In the genomic region with DNA sequence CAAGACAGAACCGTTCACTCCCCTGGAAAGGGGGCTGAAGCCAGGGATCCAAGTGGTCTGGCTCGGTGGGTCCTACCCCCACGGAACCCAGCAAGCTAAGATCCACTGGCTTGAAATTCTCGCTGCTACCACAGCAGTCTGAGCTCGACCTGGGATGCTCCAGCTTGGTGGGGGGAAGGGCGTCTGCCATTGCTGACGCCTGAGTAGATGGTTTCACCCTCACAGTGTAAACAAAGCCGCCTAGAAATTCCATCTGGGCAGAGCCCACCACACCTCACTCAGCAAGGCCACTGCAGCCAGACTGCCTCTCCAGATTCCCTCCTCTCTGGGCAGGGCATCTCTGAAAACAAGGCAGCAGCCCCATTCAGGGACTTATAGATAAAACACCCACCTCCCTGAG, we compare ENCODE assay signal across 15 cellular contexts. TPM values are rescaled to one million over a fixed set of nuclear protein-coding genes. Genes with fewer than 3 reads are reported as not detected.
A peak's percentile ranks its signal among the peaks of the same experiment; 100 is the strongest.
DNase-seq lines count a peak whose midpoint lies in the region; ATAC-seq and TF ChIP-seq lines count a peak whose summit lies in the region.
"Had no signal": no experiment of that assay in that cellular context is flagged by ENCODE, and none has a peak within 500 bp of the region (broad histone marks: within the 10 kb centered on the region; RNA-seq: fewer than 3 reads in every experiment).

No MANE protein-coding gene starts in this region.

- no peak overlapping the region for H3K4me2 ChIP-seq in neural progenitor cell

- no peaks in the 10 kb centered on the region for H3F3A ChIP-seq in neural progenitor cell (ENCODE audit: low read depth)

- H3K9me3 Mint-ChIP-seq in WTC11 (no peaks in the 10 kb centered on the region), neural progenitor cell (peaks cover 6% of the 10 kb centered on the region)
- H3K9me3 Mint-ChIP-seq: CD4-positive, alpha-beta T cell had no signal

- CTCF ChIA-PET in WTC11 (lab: Charles Lee), result interaction anchor here (0.8 kb wide), 1 partner anchor 94 kb away, joined by 3 read pairs; no protein-coding TSS in a partner anchor

- H3K4me1 Mint-ChIP-seq in WTC11 (peaks cover 4% of the 10 kb centered on the region; the same call in 1 of the 2 replicates), neural progenitor cell (no peaks in the 10 kb centered on the region)
- H3K4me1 Mint-ChIP-seq: B cell had no signal

- H3K4me3 Mint-ChIP-seq in WTC11, result no peak overlapping the region
- no peak overlapping the region for H3K4me3 Mint-ChIP-seq in neural progenitor cell
- H3K4me3 Mint-ChIP-seq: B cell; CD4-positive, alpha-beta T cell had no signal

- no peaks in the 10 kb centered on the region for H3K79me2 ChIP-seq in neural progenitor cell (ENCODE audit: low read depth)

- TF ChIP-seq CTCF in WTC11 (IDR thresholded peaks at IDR 0.05) (no peak), neural progenitor cell (IDR thresholded peaks at IDR 0.05) (no peak)

- H3K4me1 ChIP-seq in neural progenitor cell, result no peaks in the 10 kb centered on the region

- intact Hi-C loops in Right ventricle myocardium inferior (cut with DNase I) (no loop called here), Right ventricle myocardium superior (cut with DNase I) (no loop called here)

- H3K27me3 Mint-ChIP-seq in WTC11 (ENCODE audit: low read depth) (no peaks in the 10 kb centered on the region), neural progenitor cell (ENCODE audit: insufficient read depth, low read depth) (peaks cover 3% of the 10 kb centered on the region)
- H3K27me3 Mint-ChIP-seq: B cell; CD4-positive, alpha-beta T cell had no signal

- H2AFZ ChIP-seq in neural progenitor cell (replicated peaks), result peak overlapping the region; percentile 57

- H3K9ac ChIP-seq in neural progenitor cell, result no peak overlapping the region

- no peak for ATAC-seq in Right ventricle myocardium inferior
- no peak for ATAC-seq in Right ventricle myocardium superior (ENCODE audit: poor library complexity)
- ATAC-seq in WTC11, result peak; percentile 75
- ATAC-seq in HG03045 (IDR thresholded peaks at IDR 0.05; ENCODE audit: unreplicated experiment), result no peak
- ATAC-seq: HCT116, K562 had no signal

- H3K9me3 ChIP-seq in neural progenitor cell (ENCODE audit: low read depth), result peaks cover 4% of the 10 kb centered on the region

- no peaks in the 10 kb centered on the region for H3K27me3 ChIP-seq in neural progenitor cell

- POLR2A ChIA-PET in WTC11 (lab: Charles Lee), result no interaction called here

- H3K36me3 Mint-ChIP-seq in WTC11 (no peaks in the 10 kb centered on the region), neural progenitor cell (no peaks in the 10 kb centered on the region)

- H3K4me3 ChIP-seq in neural progenitor cell, result no peak overlapping the region
- H3K4me3 ChIP-seq: K562 had no signal

- H3K27ac ChIP-seq in neural progenitor cell, result no peak overlapping the region

- H4K20me1 ChIP-seq in neural progenitor cell (ENCODE audit: low read depth), result no peaks in the 10 kb centered on the region

- H3K27ac Mint-ChIP-seq in WTC11 (no peak overlapping the region), neural progenitor cell (no peak overlapping the region)
- H3K27ac Mint-ChIP-seq: B cell; CD4-positive, alpha-beta T cell had no signal

- DNase-seq in Right ventricle myocardium inferior (ENCODE audit: missing footprints) (peak; percentile 25), Right ventricle myocardium superior (no peak), WTC11 (ENCODE audit: low spot score) (no peak), neural progenitor cell (ENCODE audit: low spot score) (no peak), NCI-H526 treated with DMSO at 0.1 percent for 48 hours (lab: John Stamatoyannopoulos, UW) (no peak)
- DNase-seq in activated CD4-positive, alpha-beta T cell treated with anti-CD3 and anti-CD28 coated beads, Interleukin-2, amount 50 U/mL, for 4 hours, result no peak
- DNase-seq: C1 segment of cervical spinal cord; Calu3; CD4-positive, alpha-beta T cell; DMS 273 treated with DMSO at 0.1 percent for 48 hours; GOT3 had no signal

- H3K36me3 ChIP-seq in neural progenitor cell, result no peaks in the 10 kb centered on the region

TF ChIP-seq in WTC11, 78 proteins besides CTCF, POLR2A, EP300 and RAD21:
- TF ChIP-seq, protein P1, sequence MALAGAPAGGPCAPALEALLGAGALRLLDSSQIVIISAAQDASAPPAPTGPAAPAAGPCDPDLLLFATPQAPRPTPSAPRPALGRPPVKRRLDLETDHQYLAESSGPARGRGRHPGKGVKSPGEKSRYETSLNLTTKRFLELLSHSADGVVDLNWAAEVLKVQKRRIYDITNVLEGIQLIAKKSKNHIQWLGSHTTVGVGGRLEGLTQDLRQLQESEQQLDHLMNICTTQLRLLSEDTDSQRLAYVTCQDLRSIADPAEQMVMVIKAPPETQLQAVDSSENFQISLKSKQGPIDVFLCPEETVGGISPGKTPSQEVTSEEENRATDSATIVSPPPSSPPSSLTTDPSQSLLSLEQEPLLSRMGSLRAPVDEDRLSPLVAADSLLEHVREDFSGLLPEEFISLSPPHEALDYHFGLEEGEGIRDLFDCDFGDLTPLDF (CRISPR knock-in tag; IDR thresholded peaks at IDR 0.05), result no peak
- TF ChIP-seq, protein P2, sequence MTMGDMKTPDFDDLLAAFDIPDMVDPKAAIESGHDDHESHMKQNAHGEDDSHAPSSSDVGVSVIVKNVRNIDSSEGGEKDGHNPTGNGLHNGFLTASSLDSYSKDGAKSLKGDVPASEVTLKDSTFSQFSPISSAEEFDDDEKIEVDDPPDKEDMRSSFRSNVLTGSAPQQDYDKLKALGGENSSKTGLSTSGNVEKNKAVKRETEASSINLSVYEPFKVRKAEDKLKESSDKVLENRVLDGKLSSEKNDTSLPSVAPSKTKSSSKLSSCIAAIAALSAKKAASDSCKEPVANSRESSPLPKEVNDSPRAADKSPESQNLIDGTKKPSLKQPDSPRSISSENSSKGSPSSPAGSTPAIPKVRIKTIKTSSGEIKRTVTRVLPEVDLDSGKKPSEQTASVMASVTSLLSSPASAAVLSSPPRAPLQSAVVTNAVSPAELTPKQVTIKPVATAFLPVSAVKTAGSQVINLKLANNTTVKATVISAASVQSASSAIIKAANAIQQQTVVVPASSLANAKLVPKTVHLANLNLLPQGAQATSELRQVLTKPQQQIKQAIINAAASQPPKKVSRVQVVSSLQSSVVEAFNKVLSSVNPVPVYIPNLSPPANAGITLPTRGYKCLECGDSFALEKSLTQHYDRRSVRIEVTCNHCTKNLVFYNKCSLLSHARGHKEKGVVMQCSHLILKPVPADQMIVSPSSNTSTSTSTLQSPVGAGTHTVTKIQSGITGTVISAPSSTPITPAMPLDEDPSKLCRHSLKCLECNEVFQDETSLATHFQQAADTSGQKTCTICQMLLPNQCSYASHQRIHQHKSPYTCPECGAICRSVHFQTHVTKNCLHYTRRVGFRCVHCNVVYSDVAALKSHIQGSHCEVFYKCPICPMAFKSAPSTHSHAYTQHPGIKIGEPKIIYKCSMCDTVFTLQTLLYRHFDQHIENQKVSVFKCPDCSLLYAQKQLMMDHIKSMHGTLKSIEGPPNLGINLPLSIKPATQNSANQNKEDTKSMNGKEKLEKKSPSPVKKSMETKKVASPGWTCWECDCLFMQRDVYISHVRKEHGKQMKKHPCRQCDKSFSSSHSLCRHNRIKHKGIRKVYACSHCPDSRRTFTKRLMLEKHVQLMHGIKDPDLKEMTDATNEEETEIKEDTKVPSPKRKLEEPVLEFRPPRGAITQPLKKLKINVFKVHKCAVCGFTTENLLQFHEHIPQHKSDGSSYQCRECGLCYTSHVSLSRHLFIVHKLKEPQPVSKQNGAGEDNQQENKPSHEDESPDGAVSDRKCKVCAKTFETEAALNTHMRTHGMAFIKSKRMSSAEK (CRISPR knock-in tag; IDR thresholded peaks at IDR 0.05; ENCODE audit: borderline replicate concordance), result no peak
- TF ChIP-seq ZBTB21 (CRISPR knock-in tag; IDR thresholded peaks at IDR 0.05; ENCODE audit: borderline replicate concordance) (no peak), ESRRA (CRISPR knock-in tag; IDR thresholded peaks at IDR 0.05; ENCODE audit: borderline replicate concordance) (no peak), ETV6 (CRISPR knock-in tag; IDR thresholded peaks at IDR 0.05) (no peak), NR1H2 (CRISPR knock-in tag; IDR thresholded peaks at IDR 0.05) (no peak), TCF7 (CRISPR knock-in tag; IDR thresholded peaks at IDR 0.05; ENCODE audit: low read depth) (no peak), ATF1 (CRISPR knock-in tag; IDR thresholded peaks at IDR 0.05) (no peak), NFATC4 (CRISPR knock-in tag; IDR thresholded peaks at IDR 0.05) (no peak), GRHL2 (CRISPR knock-in tag; IDR thresholded peaks at IDR 0.05; ENCODE audit: insufficient replicate concordance, severe bottlenecking) (no peak), SMAD3 (CRISPR knock-in tag; IDR thresholded peaks at IDR 0.05; ENCODE audit: borderline replicate concordance) (no peak), HMGA2 (CRISPR knock-in tag; IDR thresholded peaks at IDR 0.05) (no peak), NR2C2 (CRISPR knock-in tag; IDR thresholded peaks at IDR 0.05) (no peak)
- TF ChIP-seq, protein P3, sequence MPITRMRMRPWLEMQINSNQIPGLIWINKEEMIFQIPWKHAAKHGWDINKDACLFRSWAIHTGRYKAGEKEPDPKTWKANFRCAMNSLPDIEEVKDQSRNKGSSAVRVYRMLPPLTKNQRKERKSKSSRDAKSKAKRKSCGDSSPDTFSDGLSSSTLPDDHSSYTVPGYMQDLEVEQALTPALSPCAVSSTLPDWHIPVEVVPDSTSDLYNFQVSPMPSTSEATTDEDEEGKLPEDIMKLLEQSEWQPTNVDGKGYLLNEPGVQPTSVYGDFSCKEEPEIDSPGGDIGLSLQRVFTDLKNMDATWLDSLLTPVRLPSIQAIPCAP (CRISPR knock-in tag; IDR thresholded peaks at IDR 0.05), result no peak
- TF ChIP-seq, protein P4, sequence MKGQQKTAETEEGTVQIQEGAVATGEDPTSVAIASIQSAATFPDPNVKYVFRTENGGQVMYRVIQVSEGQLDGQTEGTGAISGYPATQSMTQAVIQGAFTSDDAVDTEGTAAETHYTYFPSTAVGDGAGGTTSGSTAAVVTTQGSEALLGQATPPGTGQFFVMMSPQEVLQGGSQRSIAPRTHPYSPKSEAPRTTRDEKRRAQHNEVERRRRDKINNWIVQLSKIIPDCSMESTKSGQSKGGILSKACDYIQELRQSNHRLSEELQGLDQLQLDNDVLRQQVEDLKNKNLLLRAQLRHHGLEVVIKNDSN (CRISPR knock-in tag; IDR thresholded peaks at IDR 0.05), result no peak

RNA-seq across cellular contexts. Expression of a gene that starts 13.4 kb away (rescaled TPM):
- total RNA-seq in Right ventricle myocardium inferior (10.8 TPM), Right ventricle myocardium superior (11.1 TPM), WTC11 (2021) (41.9 to 47.8 TPM (median 47.1 TPM) in 3 replicates), neural progenitor cell (ENCODE audit: low replicate concordance) (16.0 and 17.3 TPM in 2 replicates)
